14 cellular contexts compared by ENCODE assay signal in genomic region chr6:90722648-90723047, GRCh38.
A peak's percentile ranks its signal among the peaks of the same experiment; 100 is the strongest.
DNase-seq lines count a peak whose midpoint lies in the region; TF ChIP-seq lines count a peak whose summit lies in the region.
"Had no signal": no experiment of that assay in that cellular context is flagged by ENCODE, and none has a peak within 500 bp of the region (broad histone marks: within the 10 kb centered on the region; RNA-seq: fewer than 3 reads in every experiment).

No MANE protein-coding gene starts in this region.

- POLR2A ChIA-PET in HEK293T (lab: Yijun Ruan, JAX): no interaction called here

- H3K9me3 ChIP-seq in smooth muscle cell (replicated peaks; ENCODE audit: low read depth): no peaks in the 10 kb centered on the region

- H4K20me1 ChIP-seq in smooth muscle cell (ENCODE audit: low read depth): no peaks in the 10 kb centered on the region

- CTCF ChIA-PET in HEK293T (lab: Yijun Ruan, JAX): no interaction called here

- DNase-seq in DMS53 (lab: John Stamatoyannopoulos, UW) (peak; percentile 6), HEK293T (ENCODE audit: extremely low spot score) (no peak), smooth muscle cell (lab: John Stamatoyannopoulos, UW; ENCODE audit: unreplicated experiment) (no peak), NCI-H2107 treated with DMSO at 0.1 percent for 48 hours (lab: John Stamatoyannopoulos, UW; ENCODE audit: unreplicated experiment) (no peak), NK-92 (lab: John Stamatoyannopoulos, UW; ENCODE audit: unreplicated experiment) (no peak), activated gamma-delta T cell (lab: John Stamatoyannopoulos, UW) (no peak)
- DNase-seq: C1 segment of cervical spinal cord; CD4-positive, alpha-beta T cell; GF-D8; GM23248; Karpas-422 had no signal

- peak overlapping the region; percentile 39 for H3K4me2 ChIP-seq in smooth muscle cell

- H3K36me3 ChIP-seq in smooth muscle cell (ENCODE audit: low read depth): no peaks in the 10 kb centered on the region

- no peak overlapping the region for H2AFZ ChIP-seq in smooth muscle cell (ENCODE audit: low read depth)
- H2AFZ ChIP-seq: GM23248 had no signal

- H3K27ac ChIP-seq in VCaP (peak overlapping the region; percentile 71), smooth muscle cell (ENCODE audit: low read depth) (no peak overlapping the region)
- H3K27ac ChIP-seq: GM23248, HL-60 had no signal

- no peak overlapping the region for H3K4me3 ChIP-seq in smooth muscle cell
- H3K4me3 ChIP-seq: GM23248, K562 had no signal

- H3K9ac ChIP-seq in smooth muscle cell (ENCODE audit: low read depth): no peak overlapping the region
- H3K9ac ChIP-seq: GM23248 had no signal

- WGBS in smooth muscle cell (ENCODE audit: low lambda C conversion rate): 82% methylated on average over 2 of the region's 2 CpGs

- no peaks in the 10 kb centered on the region for H3K4me1 ChIP-seq in smooth muscle cell (ENCODE audit: low read depth)

- no peaks in the 10 kb centered on the region for H3K79me2 ChIP-seq in smooth muscle cell (ENCODE audit: low read depth)

- H3F3A ChIP-seq in smooth muscle cell (ENCODE audit: low read depth): no peaks in the 10 kb centered on the region

- TF ChIP-seq CTCF in VCaP (conservative IDR thresholded peaks at IDR 0.05) (no peak), smooth muscle cell (IDR thresholded peaks at IDR 0.05; ENCODE audit: borderline replicate concordance, insufficient read depth, poor library complexity, severe bottlenecking) (no peak)

- no peaks in the 10 kb centered on the region for H3K27me3 ChIP-seq in smooth muscle cell (ENCODE audit: low read depth)

TF ChIP-seq in HEK293T, 16 proteins besides CTCF, POLR2A, EP300 and RAD21:
- TF ChIP-seq FOXA1 (IDR thresholded peaks at IDR 0.05): peak; percentile 64; the same call in 1 of the 2 replicates
- TF ChIP-seq SUZ12 (IDR thresholded peaks at IDR 0.05): no peak
- no peak for TF ChIP-seq L3MBTL2 (conservative IDR thresholded peaks at IDR 0.05)
